10 cellular contexts compared by ENCODE assay signal in the genomic region with DNA sequence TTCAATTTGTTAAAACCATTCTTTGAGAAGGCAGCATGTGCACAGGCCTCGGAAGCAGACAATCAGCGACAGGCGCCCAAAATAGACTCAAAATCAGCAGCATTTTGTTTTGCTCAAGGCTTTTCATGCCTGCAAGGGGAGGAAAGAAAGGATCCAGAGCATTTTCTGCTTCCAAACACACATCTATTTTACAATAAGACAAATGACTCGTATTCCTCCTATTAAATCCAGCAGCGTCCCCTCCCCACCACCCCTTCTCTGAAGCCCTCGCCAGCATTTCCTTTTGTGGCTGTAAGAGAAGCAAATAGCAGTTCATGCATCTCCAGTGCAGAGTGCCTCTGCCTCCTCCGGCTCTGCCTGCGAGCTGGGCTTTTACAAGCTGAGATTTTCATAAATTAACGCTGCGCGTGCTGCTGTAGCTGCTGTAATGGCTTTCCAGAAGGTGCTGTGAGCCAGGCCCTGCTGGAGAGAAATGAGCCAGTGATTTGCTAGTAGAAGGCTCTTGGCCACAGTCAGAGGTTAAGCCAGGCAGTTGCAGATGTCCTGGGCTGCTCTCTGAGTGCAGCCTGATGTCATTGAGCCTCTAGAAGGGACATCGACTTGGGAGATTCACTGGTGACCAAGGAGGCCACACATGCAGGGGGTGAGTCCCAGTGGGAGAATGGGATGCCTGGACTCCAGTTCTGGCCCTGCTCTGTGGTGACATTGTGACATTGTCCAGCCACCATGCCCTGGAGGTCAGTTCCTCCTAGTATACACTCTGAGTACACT.
DNase-seq lines count a peak whose midpoint lies in the region; ATAC-seq and TF ChIP-seq lines count a peak whose summit lies in the region.
"Had no signal": no experiment of that assay in that cellular context is flagged by ENCODE, and none has a peak within 500 bp of the region (broad histone marks: within the 10 kb centered on the region; RNA-seq: fewer than 3 reads in every experiment).

No MANE protein-coding gene starts in this region.

- peaks cover 25 to 47% (median 30%) of the 10 kb centered on the region in 10 experiments for H3K4me1 ChIP-seq in BLaER1 treated with 17β-estradiol and CSF1 and Interleukin-3, amounts not matched to agents 10 nM and 100 nM
- peaks cover 26% of the 10 kb centered on the region for H3K4me1 ChIP-seq in psoas muscle
- no peaks in the 10 kb centered on the region for H3K4me1 ChIP-seq in foreskin keratinocyte

- peak overlapping the region in 9 of 11 experiments; percentile 3 to 64 (median 32); a peak in 13 of 22 replicates for H3K9ac ChIP-seq in BLaER1 treated with 17β-estradiol and CSF1 and Interleukin-3, amounts not matched to agents 10 nM and 100 nM

- peak overlapping the region; percentile 48 to 90 (median 76) for H3K4me2 ChIP-seq in BLaER1 treated with 17β-estradiol and CSF1 and Interleukin-3, amounts not matched to agents 10 nM and 100 nM

- peak; percentile 80 for ATAC-seq in left ventricle myocardium superior
- ATAC-seq in psoas muscle: peak; percentile 52 to 86 (median 76)
- no peak for ATAC-seq in foreskin keratinocyte
- ATAC-seq in HG02938 (IDR thresholded peaks at IDR 0.05; ENCODE audit: unreplicated experiment): no peak

- H4K20me1 ChIP-seq in BLaER1 treated with 17β-estradiol and CSF1 and Interleukin-3, amounts not matched to agents 10 nM and 100 nM: no peaks in the 10 kb centered on the region

- intact Hi-C loops in left ventricle myocardium superior (cut with micrococcal nuclease) (no loop called here), psoas muscle (cut with DNase I) (loop anchor here in 1 of 2 donors (5.0 kb wide), 1 partner anchor 149 kb away; no protein-coding TSS in a partner anchor)

- 0 out of 22 replicates have a peak, but pooled peaks cover 0 to 2% (median 0%) of the 10 kb centered on the region in 11 experiments for H3K9me3 ChIP-seq in BLaER1 treated with 17β-estradiol and CSF1 and Interleukin-3, amounts not matched to agents 10 nM and 100 nM (replicated peaks in 1 of 11)
- H3K9me3 ChIP-seq in psoas muscle: no peaks in the 10 kb centered on the region

- H3K4me3 ChIP-seq in BLaER1 treated with 17β-estradiol and CSF1 and Interleukin-3, amounts not matched to agents 10 nM and 100 nM: peak overlapping the region in 2 of 10 experiments; percentile 1 to 23; a peak in 3 of 20 replicates
- no peak overlapping the region for H3K4me3 ChIP-seq in psoas muscle

- no peak for TF ChIP-seq CTCF in psoas muscle (IDR thresholded peaks at IDR 0.05)
- TF ChIP-seq CTCF in foreskin keratinocyte (conservative IDR thresholded peaks at IDR 0.05): no peak

- peak overlapping the region in 9 of 11 experiments; percentile 11 to 61 (median 51); a peak in 14 of 22 replicates for H3K27ac ChIP-seq in BLaER1 treated with 17β-estradiol and CSF1 and Interleukin-3, amounts not matched to agents 10 nM and 100 nM
- no peak overlapping the region for H3K27ac ChIP-seq in psoas muscle
- H3K27ac ChIP-seq in foreskin keratinocyte: no peak overlapping the region

- H3K27me3 ChIP-seq in BLaER1 treated with 17β-estradiol and CSF1 and Interleukin-3, amounts not matched to agents 10 nM and 100 nM: no peaks in the 10 kb centered on the region
- no peaks in the 10 kb centered on the region for H3K27me3 ChIP-seq in psoas muscle (ENCODE audit: insufficient read depth in 3 of 3, low read length in 2 of 3)
- H3K27me3 ChIP-seq in foreskin keratinocyte: peaks cover 10% of the 10 kb centered on the region

- DNase-seq in amygdala (lab: John Stamatoyannopoulos, UW) (peak in 45 of 56 donors; percentile 14 to 86 (median 44)), left ventricle myocardium superior (peak; percentile 58), psoas muscle (peak; percentile 33 to 66), foreskin keratinocyte (no peak)
- DNase-seq in stimulated activated CD4-positive, alpha-beta T cell treated with anti-CD3 and anti-CD28 coated beads, Interleukin-4, amount 100 ng/mL, for 24 hours: no peak
- no peak for DNase-seq in activated CD4-positive, alpha-beta T cell treated with anti-CD3 and anti-CD28 coated beads for 1 hour
- DNase-seq: DMS53, MM.1S had no signal

- 10 to 13% (median 11%) methylated on average over 12 of the region's 12 CpGs for WGBS in psoas muscle, 3 donors

- H3K36me3 ChIP-seq in BLaER1 treated with 17β-estradiol and CSF1 and Interleukin-3, amounts not matched to agents 10 nM and 100 nM: no peaks in the 10 kb centered on the region
- H3K36me3 ChIP-seq in psoas muscle (ENCODE audit: insufficient read depth in 1 of 2, low read depth in 1 of 2): no peaks in the 10 kb centered on the region

Comparison
In these comparisons a context has a peak if more than half of its experiments do, and no peak if none do; other contexts are left out.
1. H3K27ac ChIP-seq: peak in BLaER1 treated with 17β-estradiol and CSF1 and Interleukin-3, amounts not matched to agents 10 nM and 100 nM (9 of 11); none in psoas muscle (single experiment) and foreskin keratinocyte (single experiment).
2. DNase-seq: peak in amygdala (45 of 56), left ventricle myocardium superior (single experiment) and psoas muscle (2 of 2); none in stimulated activated CD4-positive, alpha-beta T cell treated with anti-CD3 and anti-CD28 coated beads, Interleukin-4, amount 100 ng/mL, for 24 hours (single experiment), activated CD4-positive, alpha-beta T cell treated with anti-CD3 and anti-CD28 coated beads for 1 hour (single experiment) and foreskin keratinocyte (0 of 2).
3. ATAC-seq: peak in left ventricle myocardium superior (single experiment) and psoas muscle (4 of 4); none in foreskin keratinocyte (single experiment) and HG02938 (single experiment).